Comparison of ENCODE assay signal across 8 cellular contexts in the genomic region with DNA sequence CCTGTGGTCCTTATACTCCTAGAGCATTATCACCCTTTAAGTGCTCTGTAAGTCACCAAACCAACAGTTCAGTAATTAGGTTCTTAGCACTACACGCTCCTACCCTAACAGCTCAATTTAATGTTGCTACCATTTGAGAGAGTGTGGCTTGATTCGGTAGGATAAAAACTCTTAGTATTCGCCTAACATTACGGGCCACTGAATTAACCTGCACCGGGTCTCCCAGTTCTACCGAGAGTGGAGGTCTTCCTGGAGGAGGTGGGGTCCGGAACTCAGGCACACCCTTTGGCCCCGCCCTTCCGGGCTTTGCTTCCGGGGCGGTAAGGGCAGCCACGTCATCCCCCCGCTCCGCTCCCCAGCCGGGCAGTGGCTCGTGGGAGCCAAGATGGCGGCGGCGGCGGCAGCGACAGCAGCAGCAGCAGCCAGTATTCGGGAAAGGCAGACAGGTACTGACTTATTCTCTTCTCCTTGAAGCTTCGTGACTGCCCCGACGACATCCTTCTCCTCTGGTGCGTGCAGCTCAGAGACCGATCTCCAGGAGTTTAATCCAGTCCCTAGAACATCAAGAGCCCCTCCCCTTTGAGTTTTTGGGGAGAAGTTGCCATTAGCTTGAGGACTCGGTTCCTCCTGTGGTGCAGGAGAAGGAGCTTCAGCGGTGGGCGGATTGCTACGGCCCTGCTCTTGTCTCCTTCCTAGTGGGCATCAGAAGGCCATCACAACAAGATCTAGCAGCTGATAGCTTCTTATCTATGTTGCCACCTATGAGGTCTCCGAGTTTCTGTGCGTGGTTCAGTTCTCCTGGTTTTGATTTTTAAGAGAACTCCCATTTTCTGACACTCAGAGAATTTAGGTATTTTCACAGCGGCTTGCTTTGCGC. TPM values are rescaled to one million over a fixed set of nuclear protein-coding genes. Genes with fewer than 3 reads are reported as not detected.
DNase-seq lines count a peak whose midpoint lies in the region; ATAC-seq and TF ChIP-seq lines count a peak whose summit lies in the region.

SCFD1 (plus strand) TSS at position 366 of the 877 bp plus-strand sequence; CDS start at position 386, 20 bp downstream.

- intact Hi-C loops in testis (cut with DNase I; ENCODE audit: low total_unique reads), result no loop called here

- WGBS in testis, 2 donors, result 0 to 1% methylated on average over 20 to 35 of the region's 35 CpGs

- TF ChIP-seq CTCF in omental fat pad (IDR thresholded peaks at IDR 0.05), result no peak
- TF ChIP-seq CTCF in testis (IDR thresholded peaks at IDR 0.05), result no peak

- no peaks in the 10 kb centered on the region for H3K9me3 Mint-ChIP-seq in activated naive CD4-positive, alpha-beta T cell treated with anti-CD3 and anti-CD28 coated beads, Interleukin-2, amount 50 U/mL, for 72 hours

- DNase-seq in GM04504 (ENCODE audit: low read depth), result peak; percentile 74
- peak; percentile 94 for DNase-seq in NCI-H1092 (lab: John Stamatoyannopoulos, UW)
- DNase-seq in activated naive CD4-positive, alpha-beta T cell treated with anti-CD3 and anti-CD28 coated beads, Interleukin-2, amount 50 U/mL, for 72 hours (ENCODE audit: low spot score in 2 of 2), result peak; percentile 91 to 94
- no peak for DNase-seq in glomerular endothelial cell (ENCODE audit: extremely low read depth, low read depth, low spot score)
- DNase-seq in omental fat pad (ENCODE audit: low spot score), result peak; percentile 76
- peak; percentile 96 for DNase-seq in testis

- H3K27ac Mint-ChIP-seq in activated naive CD4-positive, alpha-beta T cell treated with anti-CD3 and anti-CD28 coated beads, Interleukin-2, amount 50 U/mL, for 72 hours, result peak within 1 kb of the TSS; percentile 91 to 99

- H3K4me1 ChIP-seq in testis, result peaks cover 13% of the 10 kb centered on the region

- H3K36me3 ChIP-seq in testis (ENCODE audit: low read depth, missing control alignments), result no peaks in the 10 kb centered on the region

- peak within 1 kb of the TSS; percentile 73 to 74 for H3K4me3 ChIP-seq in testis

- H3K9me3 ChIP-seq in testis, result no peaks in the 10 kb centered on the region

- H3K27me3 ChIP-seq in testis, result no peaks in the 10 kb centered on the region

- TF ChIP-seq POLR2A in testis (IDR thresholded peaks at IDR 0.05), result peak; percentile 70

- ATAC-seq in HG02571 (IDR thresholded peaks at IDR 0.05; ENCODE audit: unreplicated experiment) (peak; percentile 95), SK-N-SH treated with all-trans-retinoic acid at 6 μM for 48 hours (peak; percentile 95), omental fat pad (ENCODE audit: low FRiP score) (peak; percentile 99)
- peak; percentile 98 to 99 for ATAC-seq in activated naive CD4-positive, alpha-beta T cell treated with anti-CD3 and anti-CD28 coated beads, Interleukin-2, amount 50 U/mL, for 72 hours

- H3K27ac ChIP-seq in testis, result peak within 1 kb of the TSS; percentile 61 to 86

- peaks cover 13 to 14% of the 10 kb centered on the region in 2 donors for H3K36me3 Mint-ChIP-seq in activated naive CD4-positive, alpha-beta T cell treated with anti-CD3 and anti-CD28 coated beads, Interleukin-2, amount 50 U/mL, for 72 hours

TF ChIP-seq in SK-N-SH treated with all-trans-retinoic acid at 6 μM for 48 hours, 23 proteins besides CTCF, POLR2A, EP300 and RAD21 (continues in another document):
- TF ChIP-seq ARNTL (CRISPR knock-in tag; IDR thresholded peaks at IDR 0.05; ENCODE audit: borderline replicate concordance, low read depth) (no peak), ZNF70 (CRISPR knock-in tag; IDR thresholded peaks at IDR 0.05) (no peak), BACH2 (CRISPR knock-in tag; IDR thresholded peaks at IDR 0.05; ENCODE audit: borderline replicate concordance) (no peak), GLIS3 (CRISPR knock-in tag; IDR thresholded peaks at IDR 0.05) (peak; percentile 67), TCF4 (CRISPR knock-in tag; IDR thresholded peaks at IDR 0.05; ENCODE audit: borderline replicate concordance) (no peak), CSRNP3 (CRISPR knock-in tag; IDR thresholded peaks at IDR 0.05) (peak; percentile 24; the same call in 1 of the 2 replicates), SNAI2 (CRISPR knock-in tag; IDR thresholded peaks at IDR 0.05) (no peak), OSR1 (CRISPR knock-in tag; IDR thresholded peaks at IDR 0.05) (no peak), CSDC2 (CRISPR knock-in tag; IDR thresholded peaks at IDR 0.05) (no peak), RARB (CRISPR knock-in tag; IDR thresholded peaks at IDR 0.05) (no peak), TSHZ2 (CRISPR knock-in tag; IDR thresholded peaks at IDR 0.05) (no peak), ZC3H10 (CRISPR knock-in tag; IDR thresholded peaks at IDR 0.05) (no peak), ZFP30 (CRISPR knock-in tag; IDR thresholded peaks at IDR 0.05) (no peak), TOX (CRISPR knock-in tag; IDR thresholded peaks at IDR 0.05; ENCODE audit: borderline replicate concordance) (no peak), ESRRG (CRISPR knock-in tag; IDR thresholded peaks at IDR 0.05) (no peak), ZNF8 (CRISPR knock-in tag; IDR thresholded peaks at IDR 0.05) (no peak), ZFP3 (CRISPR knock-in tag; IDR thresholded peaks at IDR 0.05) (no peak)
- TF ChIP-seq, protein P1, sequence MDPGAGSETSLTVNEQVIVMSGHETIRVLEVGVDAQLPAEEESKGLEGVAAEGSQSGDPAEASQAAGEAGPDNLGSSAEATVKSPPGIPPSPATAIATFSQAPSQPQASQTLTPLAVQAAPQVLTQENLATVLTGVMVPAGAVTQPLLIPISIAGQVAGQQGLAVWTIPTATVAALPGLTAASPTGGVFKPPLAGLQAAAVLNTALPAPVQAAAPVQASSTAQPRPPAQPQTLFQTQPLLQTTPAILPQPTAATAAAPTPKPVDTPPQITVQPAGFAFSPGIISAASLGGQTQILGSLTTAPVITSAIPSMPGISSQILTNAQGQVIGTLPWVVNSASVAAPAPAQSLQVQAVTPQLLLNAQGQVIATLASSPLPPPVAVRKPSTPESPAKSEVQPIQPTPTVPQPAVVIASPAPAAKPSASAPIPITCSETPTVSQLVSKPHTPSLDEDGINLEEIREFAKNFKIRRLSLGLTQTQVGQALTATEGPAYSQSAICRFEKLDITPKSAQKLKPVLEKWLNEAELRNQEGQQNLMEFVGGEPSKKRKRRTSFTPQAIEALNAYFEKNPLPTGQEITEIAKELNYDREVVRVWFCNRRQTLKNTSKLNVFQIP (CRISPR knock-in tag; IDR thresholded peaks at IDR 0.05; ENCODE audit: borderline replicate concordance, low read depth), result no peak; the same call in 1 of the 2 replicates

RNA-seq across cellular contexts. Expression of gene SCFD1, which starts in this region (rescaled TPM):
- total RNA-seq in activated naive CD4-positive, alpha-beta T cell treated with anti-CD3 and anti-CD28 coated beads, Interleukin-2, amount 50 U/mL, for 72 hours, result 10 to 100 TPM; 49.9 to 60.2 TPM
- total RNA-seq in glomerular endothelial cell (38.7 and 45.0 TPM in 2 replicates), omental fat pad (100 to 1,000 TPM in 1 of 4 donors, 10 to 100 TPM in 3; 50.9 to 102 (median 54.8) TPM), testis (10 to 100 TPM; 63.3 to 74.6 TPM)
- polyA plus RNA-seq in testis (ENCODE audit: insufficient read depth, low read depth, low replicate concordance), result 43.3 TPM
